29 cellular contexts compared by ENCODE assay signal in the genomic region with DNA sequence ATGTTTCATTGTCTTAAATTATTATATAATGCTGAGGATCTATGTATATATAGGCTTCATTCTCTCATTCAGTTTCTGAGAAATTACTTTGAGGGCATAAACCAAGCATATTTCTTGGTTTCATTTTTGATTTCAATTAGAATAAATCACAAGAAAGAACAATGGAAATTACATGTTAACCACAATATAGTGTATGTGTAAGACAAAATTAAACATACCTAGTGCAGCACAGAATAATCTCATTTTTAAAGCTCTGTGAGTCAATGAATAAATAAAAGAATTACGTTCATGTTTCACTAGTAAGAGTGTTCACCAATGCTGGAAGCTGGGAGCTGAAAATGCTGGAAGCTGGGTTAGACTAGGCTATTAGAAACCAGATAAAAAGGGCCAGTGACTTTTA.
DNase-seq lines count a peak whose midpoint lies in the region; ATAC-seq, FAIRE-seq and TF ChIP-seq lines count a peak whose summit lies in the region.
"Had no signal": no experiment of that assay in that cellular context is flagged by ENCODE, and none has a peak within 500 bp of the region (broad histone marks: within the 10 kb centered on the region; RNA-seq: fewer than 3 reads in every experiment).

No MANE protein-coding gene starts in this region.

- CTCF ChIA-PET in activated CD4-positive, alpha-beta T cell treated with anti-CD3 and anti-CD28 coated beads for 36 hours (lab: Charles Lee), result no interaction called here
- CTCF ChIA-PET in CD4-positive, alpha-beta T cell (lab: Charles Lee), result interaction anchor here (1.0 kb wide), 1 partner anchor 9 kb away, joined by 3 read pairs; no protein-coding TSS in a partner anchor
- CTCF ChIA-PET in HepG2 (lab: Yijun Ruan, JAX; ENCODE audit: low intra/inter-chr PET ratio, low total read pairs), result no interaction called here

- peaks cover 57% of the 10 kb centered on the region for H3K36me3 Mint-ChIP-seq in activated CD4-positive, alpha-beta T cell treated with anti-CD3 and anti-CD28 coated beads for 36 hours (ENCODE audit: low read depth)
- peaks cover 50% of the 10 kb centered on the region for H3K36me3 Mint-ChIP-seq in activated naive CD8-positive, alpha-beta T cell
- H3K36me3 Mint-ChIP-seq in natural killer cell treated with Interleukin-12 subunit alpha and Interleukin-12 subunit beta and Interleukin-15 and Interleukin-18, amount 100 ng/mL, for 72 hours, result peaks cover 5% of the 10 kb centered on the region
- H3K36me3 Mint-ChIP-seq in CD4-positive, alpha-beta T cell (ENCODE audit: low read depth), result peaks cover 82% of the 10 kb centered on the region

- no peak for TF ChIP-seq CTCF in CD4-positive, alpha-beta T cell (IDR thresholded peaks at IDR 0.05)
- no peak for TF ChIP-seq CTCF in HepG2 (CRISPR knock-in tag; IDR thresholded peaks at IDR 0.05)

- no peak overlapping the region for H2AFZ ChIP-seq in HepG2 (ENCODE audit: low read length)

- peak; percentile 70 for ATAC-seq in activated CD4-positive, alpha-beta T cell treated with anti-CD3 and anti-CD28 coated beads for 36 hours
- peak; percentile 56 for ATAC-seq in GM18870 (IDR thresholded peaks at IDR 0.05; ENCODE audit: unreplicated experiment)
- peak in 1 of 2 donors; percentile 51 for ATAC-seq in natural killer cell treated with Interleukin-12 subunit alpha and Interleukin-12 subunit beta and Interleukin-15 and Interleukin-18, amount 100 ng/mL, for 72 hours
- ATAC-seq in CD4-positive, alpha-beta T cell (ENCODE audit: poor library complexity), result no peak
- no peak for ATAC-seq in HepG2

- H3K4me3 ChIP-seq in HepG2 (replicated peaks in 1 of 3; ENCODE audit: insufficient read depth in 1 of 3, low read depth in 2 of 3, low read length in 3 of 3), result no peak overlapping the region
- H3K4me3 ChIP-seq: colonic mucosa, ovary had no signal

- no peaks in the 10 kb centered on the region for H4K20me1 ChIP-seq in HepG2 (ENCODE audit: insufficient read depth, low read length)

- peak overlapping the region; percentile 35 for H3K27ac Mint-ChIP-seq in activated CD4-positive, alpha-beta T cell treated with anti-CD3 and anti-CD28 coated beads for 36 hours
- peak overlapping the region; percentile 70 for H3K27ac Mint-ChIP-seq in activated naive CD8-positive, alpha-beta T cell
- H3K27ac Mint-ChIP-seq in natural killer cell treated with Interleukin-12 subunit alpha and Interleukin-12 subunit beta and Interleukin-15 and Interleukin-18, amount 100 ng/mL, for 72 hours, result peak overlapping the region in 1 of 2 donors; percentile 67
- H3K27ac Mint-ChIP-seq in CD4-positive, alpha-beta T cell, result no peak overlapping the region
- H3K27ac Mint-ChIP-seq: type B pancreatic cell had no signal

- TF ChIP-seq RAD21 in HepG2 (CRISPR knock-in tag; IDR thresholded peaks at IDR 0.05), result no peak

- no peaks in the 10 kb centered on the region for H3K27me3 ChIP-seq in CD4-positive, alpha-beta T cell (ENCODE audit: control insufficient read depth, insufficient read depth, low read length)
- H3K27me3 ChIP-seq in HepG2 (ENCODE audit: control insufficient read depth in 1 of 2, insufficient read depth in 2 of 2, low read length in 2 of 2), result no peaks in the 10 kb centered on the region
- H3K27me3 ChIP-seq: colonic mucosa, ovary had no signal

- no peak for TF ChIP-seq POLR2A in HepG2 (IDR thresholded peaks at IDR 0.05; ENCODE audit: insufficient read depth in 1 of 2, low read depth in 2 of 2, low read length in 2 of 2)

- TF ChIP-seq EP300 in HepG2 (IDR thresholded peaks at IDR 0.05; ENCODE audit: low read depth in 2 of 2, low read length in 2 of 2), result no peak
- no peak for TF ChIP-seq EP300 in HepG2 (CRISPR knock-in tag; IDR thresholded peaks at IDR 0.05; ENCODE audit: borderline replicate concordance)

- no peak overlapping the region for H3K4me2 ChIP-seq in HepG2 (ENCODE audit: low read depth, low read length)
- H3K4me2 ChIP-seq: SK-N-SH had no signal

- no peak for DNase-seq in activated CD4-positive, alpha-beta T cell treated with anti-CD3 and anti-CD28 coated beads for 36 hours
- DNase-seq in activated CD4-positive, alpha-beta T cell treated with anti-CD3 and anti-CD28 coated beads for 1 hour, result no peak
- DNase-seq in natural killer cell treated with Interleukin-12 subunit alpha and Interleukin-12 subunit beta and Interleukin-15 and Interleukin-18, amount 100 ng/mL, for 72 hours (ENCODE audit: low spot score), result no peak
- no peak for DNase-seq in NCI-H1417 treated with DMSO at 0.1 percent for 48 hours (lab: John Stamatoyannopoulos, UW)
- no peak for DNase-seq in CD4-positive, alpha-beta T cell
- no peak for DNase-seq in HepG2 (ENCODE audit: low spot score)
- DNase-seq: 8988T; activated naive CD4-positive, alpha-beta T cell treated with anti-CD3 and anti-CD28 coated beads, Interleukin-2, amount 50 U/mL, for 16 hours; aorta; Calu3; colonic mucosa; DMS79 treated with DMSO at 0.1 percent for 48 hours; effector CD4-positive, alpha-beta T cell; GF-D8; NCI-H1105; NCI-H187 treated with DMSO at 0.1 percent for 48 hours; NCI-H510A treated with DMSO at 0.1 percent for 48 hours; nephron progenitor cell; ovary; SK-N-SH; stimulated activated CD4-positive, alpha-beta T cell treated with anti-CD3 and anti-CD28 coated beads, Interleukin-4, amount 100 ng/mL, for 4 hours had no signal

- H3K9me3 Mint-ChIP-seq in activated CD4-positive, alpha-beta T cell treated with anti-CD3 and anti-CD28 coated beads for 36 hours (ENCODE audit: low read depth), result no peaks in the 10 kb centered on the region
- H3K9me3 Mint-ChIP-seq in activated naive CD8-positive, alpha-beta T cell (ENCODE audit: low read depth), result peaks cover 4% of the 10 kb centered on the region
- H3K9me3 Mint-ChIP-seq in natural killer cell treated with Interleukin-12 subunit alpha and Interleukin-12 subunit beta and Interleukin-15 and Interleukin-18, amount 100 ng/mL, for 72 hours, result no peaks in the 10 kb centered on the region
- H3K9me3 Mint-ChIP-seq in CD4-positive, alpha-beta T cell, result no peaks in the 10 kb centered on the region
- H3K9me3 Mint-ChIP-seq: nephron progenitor cell; T-helper 1 cell treated with Interleukin-12 subunit alpha and Interleukin-12 subunit beta and Interleukin-4 antibody, amounts not matched to agents 30 μg/mL and 1 μg/mL, for 36 hours; type B pancreatic cell had no signal

- no peak overlapping the region for H3K9ac ChIP-seq in HepG2 (ENCODE audit: insufficient read depth, low read depth, low read length)
- H3K9ac ChIP-seq: SK-N-SH had no signal

- intact Hi-C loops in activated CD4-positive, alpha-beta T cell treated with anti-CD3 and anti-CD28 coated beads for 36 hours (cut with DNase I, micrococcal nuclease), result loop anchor here in 1 of 2 experiments (1.0 to 5.0 kb wide), 2 partner anchors 12 to 41 kb away; no protein-coding TSS in a partner anchor
- intact Hi-C loops in CD4-positive, alpha-beta T cell (cut with DNase I, micrococcal nuclease), result no loop called here
- intact Hi-C loops in HepG2 (cut with micrococcal nuclease; ENCODE audit: unreplicated experiment), result no loop called here

- in situ Hi-C loops in HepG2 (cut with HindIII; ENCODE audit: extremely low pct_ligation_motif_present, low pct_unique_long_range_greater_than_20kb), result no loop called here

- peaks cover 18% of the 10 kb centered on the region for H3K4me1 Mint-ChIP-seq in activated CD4-positive, alpha-beta T cell treated with anti-CD3 and anti-CD28 coated beads for 36 hours
- peaks cover 32% of the 10 kb centered on the region for H3K4me1 Mint-ChIP-seq in activated naive CD8-positive, alpha-beta T cell (ENCODE audit: low read depth)
- peaks cover 10 to 18% of the 10 kb centered on the region in 2 donors for H3K4me1 Mint-ChIP-seq in natural killer cell treated with Interleukin-12 subunit alpha and Interleukin-12 subunit beta and Interleukin-15 and Interleukin-18, amount 100 ng/mL, for 72 hours (ENCODE audit: low read depth in 2 of 2)
- H3K4me1 Mint-ChIP-seq in CD4-positive, alpha-beta T cell (ENCODE audit: low read depth), result peaks cover 43% of the 10 kb centered on the region
- H3K4me1 Mint-ChIP-seq: nephron progenitor cell had no signal

- H3K9me3 ChIP-seq in CD4-positive, alpha-beta T cell (ENCODE audit: control insufficient read depth, low read length), result no peaks in the 10 kb centered on the region
- H3K9me3 ChIP-seq in HepG2 (ENCODE audit: low read length), result no peaks in the 10 kb centered on the region
- H3K9me3 ChIP-seq: colonic mucosa, ovary, SK-N-SH had no signal

- no TSS peak for BruUV-seq in HepG2 (replicated peaks; lab: Mats Ljungman, UMichigan)

- no peak for FAIRE-seq in HepG2 (lab: Jason Lieb, UNC)
- FAIRE-seq: bronchial epithelial cell, TTC549 had no signal

- WGBS in HepG2 (ENCODE audit: low lambda C conversion rate), result 92% methylated on average over 1 of the region's 1 CpG

- peaks cover 2 to 20% of the 10 kb centered on the region in 2 experiments; a peak in 2 of 5 replicates for H3K36me3 ChIP-seq in HepG2 (replicated peaks in 1 of 2; ENCODE audit: control insufficient read depth in 1 of 2, insufficient read depth in 2 of 2, low read length in 2 of 2)
- H3K36me3 ChIP-seq: colonic mucosa, ovary had no signal

- H3K27ac ChIP-seq in CD4-positive, alpha-beta T cell (ENCODE audit: low read depth, low read length), result no peak overlapping the region
- H3K27ac ChIP-seq in HepG2 (ENCODE audit: extremely low read length, insufficient read depth, low read length), result no peak overlapping the region
- H3K27ac ChIP-seq: colonic mucosa, epithelial cell of prostate, ovary had no signal

- POLR2A ChIA-PET in activated CD4-positive, alpha-beta T cell treated with anti-CD3 and anti-CD28 coated beads for 36 hours (lab: Charles Lee), result no interaction called here
- POLR2A ChIA-PET in CD4-positive, alpha-beta T cell (lab: Charles Lee), result interaction anchor here (1.0 kb wide), 1 partner anchor 11 kb away, joined by 3 read pairs; no protein-coding TSS in a partner anchor
- POLR2A ChIA-PET in HepG2 (lab: Yijun Ruan, JAX), result no interaction called here

- no peaks in the 10 kb centered on the region for H3K4me1 ChIP-seq in HepG2 (ENCODE audit: insufficient read depth, low read length)
- H3K4me1 ChIP-seq: colonic mucosa had no signal

- no peaks in the 10 kb centered on the region for H3K27me3 Mint-ChIP-seq in activated CD4-positive, alpha-beta T cell treated with anti-CD3 and anti-CD28 coated beads for 36 hours
- no peaks in the 10 kb centered on the region for H3K27me3 Mint-ChIP-seq in activated naive CD8-positive, alpha-beta T cell
- no peaks in the 10 kb centered on the region for H3K27me3 Mint-ChIP-seq in natural killer cell treated with Interleukin-12 subunit alpha and Interleukin-12 subunit beta and Interleukin-15 and Interleukin-18, amount 100 ng/mL, for 72 hours
- no peaks in the 10 kb centered on the region for H3K27me3 Mint-ChIP-seq in CD4-positive, alpha-beta T cell
- H3K27me3 Mint-ChIP-seq: type B pancreatic cell had no signal

- H3K4me3 Mint-ChIP-seq in activated CD4-positive, alpha-beta T cell treated with anti-CD3 and anti-CD28 coated beads for 36 hours, result no peak overlapping the region
- no peak overlapping the region for H3K4me3 Mint-ChIP-seq in activated naive CD8-positive, alpha-beta T cell
- H3K4me3 Mint-ChIP-seq in natural killer cell treated with Interleukin-12 subunit alpha and Interleukin-12 subunit beta and Interleukin-15 and Interleukin-18, amount 100 ng/mL, for 72 hours, result peak overlapping the region; percentile 0
- H3K4me3 Mint-ChIP-seq in CD4-positive, alpha-beta T cell, result no peak overlapping the region
- H3K4me3 Mint-ChIP-seq: CD14-positive monocyte, nephron progenitor cell, type B pancreatic cell had no signal

- H3K79me2 ChIP-seq in HepG2 (ENCODE audit: insufficient read depth, low read length), result no peaks in the 10 kb centered on the region

Comparison
In these comparisons a context has a peak if more than half of its experiments do, and no peak if none do; other contexts are left out.
1. ATAC-seq: peak in activated CD4-positive, alpha-beta T cell treated with anti-CD3 and anti-CD28 coated beads for 36 hours (single experiment) and GM18870 (single experiment); none in CD4-positive, alpha-beta T cell (single experiment) and HepG2 (single experiment).